8 cellular contexts compared by ENCODE assay signal in the genomic region with DNA sequence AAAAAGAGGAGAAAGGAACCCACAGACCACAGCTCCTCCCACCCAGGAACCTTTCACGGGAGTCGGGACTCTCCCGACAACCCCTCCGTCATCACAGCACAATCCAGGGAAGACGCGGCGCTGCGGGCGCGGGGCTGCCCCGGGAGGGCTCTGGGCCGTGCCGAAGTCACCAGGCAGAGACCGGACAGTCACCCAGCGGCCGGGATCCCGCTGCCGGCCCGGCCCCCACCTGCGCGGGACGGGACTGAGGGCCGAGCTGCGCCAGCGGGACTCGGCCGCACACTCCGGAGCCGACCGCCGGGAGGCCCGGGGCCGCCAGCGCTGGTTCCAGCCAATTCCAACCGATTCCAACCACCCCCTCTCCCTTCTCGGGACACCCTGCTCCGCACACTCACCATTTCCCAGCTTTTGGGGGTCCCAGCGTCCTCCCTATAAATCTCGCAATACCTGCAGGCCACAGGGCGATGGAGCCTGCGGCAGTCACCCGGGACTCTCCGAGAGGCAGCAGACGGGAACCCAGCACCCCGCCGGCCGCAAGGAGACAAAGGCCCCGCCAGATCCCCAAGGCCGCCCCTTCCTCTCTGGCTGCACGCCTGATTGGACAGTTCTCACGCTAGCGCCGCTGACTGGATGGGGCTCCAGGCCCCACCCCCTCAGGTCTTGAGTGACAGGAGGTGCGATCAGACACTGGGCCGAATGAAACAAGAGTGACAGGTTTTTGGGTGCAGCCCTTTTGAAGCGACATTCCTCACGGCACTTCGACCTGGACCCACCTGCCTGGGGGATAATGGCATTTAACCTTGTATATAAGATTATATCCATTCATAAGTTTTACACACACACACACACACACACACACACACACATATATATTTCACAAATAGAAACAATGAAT. TPM values are rescaled to one million over a fixed set of nuclear protein-coding genes. Genes with fewer than 3 reads are reported as not detected.
DNase-seq lines count a peak whose midpoint lies in the region; ATAC-seq, FAIRE-seq and TF ChIP-seq lines count a peak whose summit lies in the region.

Gene ZNF695, minus strand, starts transcription at position 547 of the 895 bp plus-strand sequence. Its CDS starts 149 bp downstream, at position 398.

- peak; percentile 17 for FAIRE-seq in GM12892 (lab: Jason Lieb, UNC)

- intact Hi-C loops in breast epithelium (cut with DNase I; ENCODE audit: low total_unique reads), result no loop called here

- no peaks in the 10 kb centered on the region for H3K27me3 ChIP-seq in breast epithelium

- H3K27ac ChIP-seq in breast epithelium, result no peak within 1 kb of the TSS

- no peak for TF ChIP-seq CTCF in breast epithelium (IDR thresholded peaks at IDR 0.05)

- H3K4me3 ChIP-seq in breast epithelium (peak within 1 kb of the TSS; percentile 47 to 75 (median 66)), iPS-18c (ENCODE audit: insufficient read depth, low read depth, low read length) (peak within 1 kb of the TSS; percentile 97), skeletal muscle cell (ENCODE audit: low read depth, low read length) (peak within 1 kb of the TSS; percentile 84)

- DNase-seq in GM12892 (ENCODE audit: insufficient read length) (peak; percentile 47), NCI-H1105 (lab: John Stamatoyannopoulos, UW) (peak; percentile 79), T-helper 2 cell (peak; percentile 4 to 67 (median 9)), breast epithelium (ENCODE audit: low spot score in 2 of 2) (peak; percentile 83 to 86), skeletal muscle cell (ENCODE audit: low read depth) (peak; percentile 81)

- H3K36me3 ChIP-seq in breast epithelium, result no peaks in the 10 kb centered on the region

- no peaks in the 10 kb centered on the region for H3K4me1 ChIP-seq in breast epithelium

- H3K9me3 ChIP-seq in breast epithelium (peaks cover 7 to 15% of the 10 kb centered on the region in 2 donors), iPS-18c (ENCODE audit: control insufficient read depth, insufficient read depth, low read length) (no peaks in the 10 kb centered on the region)

- no peak for TF ChIP-seq POLR2A in GM12892 (IDR thresholded peaks at IDR 0.05; ENCODE audit: low read depth, low read length)
- TF ChIP-seq POLR2A in breast epithelium (IDR thresholded peaks at IDR 0.05), result no peak

- ATAC-seq in HG02610 (IDR thresholded peaks at IDR 0.05; ENCODE audit: unreplicated experiment), result peak; percentile 100
- ATAC-seq in HG03571 (IDR thresholded peaks at IDR 0.05; ENCODE audit: unreplicated experiment), result no peak

RNA-seq across cellular contexts. Expression of gene ZNF695, which starts in this region (rescaled TPM):
- 1.2 TPM for polyA plus RNA-seq in GM12892 (2012; ENCODE audit: missing spikeins)
- 1 to 10 TPM in 2 of 3 donors, not detected in 1; 1.0 to 1.1 TPM for total RNA-seq in breast epithelium

Comparison
In these comparisons a context has a peak if more than half of its experiments do, and no peak if none do; other contexts are left out.
1. DNase-seq: peak in every context shown above with its lines; median percentile 84 in breast epithelium; 81 in skeletal muscle cell; 79 in NCI-H1105; 47 in GM12892; 9 in T-helper 2 cell.